ENCODE assay signal across 9 cellular contexts in the genomic region with DNA sequence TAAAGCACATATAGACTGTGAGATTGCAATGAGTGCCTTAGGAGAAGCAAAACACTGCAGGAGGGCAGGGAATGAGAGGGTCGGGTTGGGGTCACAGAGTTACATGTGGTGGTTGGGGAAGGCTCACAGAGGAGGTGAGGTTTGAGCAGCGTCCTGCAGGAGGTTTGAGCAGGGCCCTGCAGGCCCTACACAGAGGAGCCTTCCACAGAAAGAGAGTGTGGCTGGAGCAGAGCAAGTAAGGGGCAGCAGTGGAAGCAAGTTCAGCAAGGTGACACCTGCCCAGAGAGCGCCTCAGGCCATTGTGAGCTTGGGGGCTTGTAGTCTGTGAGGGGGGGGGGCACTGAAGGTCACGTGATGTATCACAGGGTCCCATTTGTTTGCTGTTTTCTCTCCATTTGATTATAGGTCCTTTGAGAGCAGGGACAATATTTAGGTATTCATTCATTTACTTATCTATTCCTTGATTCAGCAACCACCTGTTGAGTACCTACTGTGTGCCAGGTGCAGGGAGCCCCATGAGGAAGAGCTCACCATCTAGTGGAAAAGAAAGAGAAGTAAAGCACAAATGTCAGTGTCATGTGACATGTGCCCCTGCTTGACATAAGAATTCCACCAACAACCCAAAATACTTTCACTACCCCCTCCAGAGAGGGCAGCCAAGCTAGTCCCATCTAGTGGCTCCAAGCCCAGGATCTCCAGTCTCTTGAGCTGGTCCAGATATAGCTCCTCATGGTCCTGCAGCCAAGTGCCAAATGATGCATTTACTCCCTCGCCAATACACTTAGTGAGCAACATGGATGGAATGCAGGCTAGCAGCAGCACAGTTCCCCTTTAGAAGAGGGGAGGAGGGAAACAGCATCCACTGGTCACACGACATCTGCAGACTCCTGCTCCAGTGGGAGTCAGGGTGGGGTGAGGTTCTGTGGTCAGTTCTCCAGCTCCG. TPM values are rescaled to one million over a fixed set of nuclear protein-coding genes. Genes with fewer than 3 reads are reported as not detected.
DNase-seq lines count a peak whose midpoint lies in the region; ATAC-seq and TF ChIP-seq lines count a peak whose summit lies in the region.
"Had no signal": no experiment of that assay in that cellular context is flagged by ENCODE, and none has a peak within 500 bp of the region (broad histone marks: within the 10 kb centered on the region; RNA-seq: fewer than 3 reads in every experiment).

No MANE protein-coding gene starts in this region.

- no peak overlapping the region for H3K9ac ChIP-seq in subcutaneous abdominal adipose tissue (ENCODE audit: low read length in 5 of 5)

- H3K9me3 ChIP-seq in right atrium auricular region (no peaks in the 10 kb centered on the region), subcutaneous abdominal adipose tissue (ENCODE audit: control insufficient read depth in 5 of 5, low read length in 5 of 5) (no peaks in the 10 kb centered on the region)
- H3K9me3 ChIP-seq: Peyer's patch had no signal

- peak overlapping the region; percentile 71 to 76 for H3K27ac ChIP-seq in right atrium auricular region
- H3K27ac ChIP-seq in subcutaneous abdominal adipose tissue (ENCODE audit: low read depth, low read length), result peak overlapping the region; percentile 26

- peaks cover 4 to 48% of the 10 kb centered on the region in 2 donors for H3K4me1 ChIP-seq in right atrium auricular region
- peaks cover 9 to 35% (median 25%) of the 10 kb centered on the region in 5 donors for H3K4me1 ChIP-seq in subcutaneous abdominal adipose tissue (ENCODE audit: control insufficient read depth in 5 of 5, insufficient read depth in 5 of 5, low read length in 5 of 5)
- H3K4me1 ChIP-seq: Peyer's patch had no signal

- no peaks in the 10 kb centered on the region for H3K36me3 ChIP-seq in right atrium auricular region
- no peaks in the 10 kb centered on the region for H3K36me3 ChIP-seq in subcutaneous abdominal adipose tissue (ENCODE audit: control insufficient read depth in 5 of 5, insufficient read depth in 5 of 5, low read length in 5 of 5)
- H3K36me3 ChIP-seq: Peyer's patch had no signal

- H3K27me3 ChIP-seq in right atrium auricular region, result no peaks in the 10 kb centered on the region
- peaks cover 0 to 4% (median 0%) of the 10 kb centered on the region in 5 donors for H3K27me3 ChIP-seq in subcutaneous abdominal adipose tissue (ENCODE audit: control insufficient read depth in 5 of 5, insufficient read depth in 4 of 5, low read length in 5 of 5)
- H3K27me3 ChIP-seq: Peyer's patch had no signal

- peak; percentile 96 for DNase-seq in HFF-Myc (ENCODE audit: extremely low read depth, low read depth)
- DNase-seq in amniotic epithelial cell (ENCODE audit: low read depth), result peak; percentile 91
- DNase-seq in right atrium auricular region (ENCODE audit: low spot score), result peak; percentile 82
- DNase-seq in pons (ENCODE audit: low spot score), result no peak
- no peak for DNase-seq in middle frontal gyrus (ENCODE audit: extremely low spot score, low spot score)
- DNase-seq in DMS79 (lab: John Stamatoyannopoulos, UW), result no peak

- TF ChIP-seq CTCF in HFF-Myc (IDR thresholded peaks at IDR 0.05; ENCODE audit: low read depth, low read length, missing control alignments) (no peak), right atrium auricular region (IDR thresholded peaks at IDR 0.05) (no peak)

- H3K4me3 ChIP-seq in HFF-Myc (replicated peaks; ENCODE audit: low read depth, low read length) (no peak overlapping the region), right atrium auricular region (no peak overlapping the region), subcutaneous abdominal adipose tissue (ENCODE audit: low read depth in 1 of 5, low read length in 5 of 5) (peak overlapping the region in 1 of 5 donors; percentile 6)
- H3K4me3 ChIP-seq: Peyer's patch had no signal

- ATAC-seq in GM19328 (IDR thresholded peaks at IDR 0.05; ENCODE audit: unreplicated experiment), result no peak

RNA-seq across cellular contexts. Expression of a gene that starts 56.8 kb away (rescaled TPM):
- 10 to 100 TPM; 17.9 to 56.8 TPM for total RNA-seq in right atrium auricular region

Comparison
In these comparisons a context has a peak if more than half of its experiments do, and no peak if none do; other contexts are left out.
1. DNase-seq: peak in HFF-Myc (single experiment), amniotic epithelial cell (single experiment) and right atrium auricular region (single experiment); none in pons (single experiment), middle frontal gyrus (single experiment) and DMS79 (single experiment).